Comparison of ENCODE assay signal across 8 cellular contexts in the genomic region with DNA sequence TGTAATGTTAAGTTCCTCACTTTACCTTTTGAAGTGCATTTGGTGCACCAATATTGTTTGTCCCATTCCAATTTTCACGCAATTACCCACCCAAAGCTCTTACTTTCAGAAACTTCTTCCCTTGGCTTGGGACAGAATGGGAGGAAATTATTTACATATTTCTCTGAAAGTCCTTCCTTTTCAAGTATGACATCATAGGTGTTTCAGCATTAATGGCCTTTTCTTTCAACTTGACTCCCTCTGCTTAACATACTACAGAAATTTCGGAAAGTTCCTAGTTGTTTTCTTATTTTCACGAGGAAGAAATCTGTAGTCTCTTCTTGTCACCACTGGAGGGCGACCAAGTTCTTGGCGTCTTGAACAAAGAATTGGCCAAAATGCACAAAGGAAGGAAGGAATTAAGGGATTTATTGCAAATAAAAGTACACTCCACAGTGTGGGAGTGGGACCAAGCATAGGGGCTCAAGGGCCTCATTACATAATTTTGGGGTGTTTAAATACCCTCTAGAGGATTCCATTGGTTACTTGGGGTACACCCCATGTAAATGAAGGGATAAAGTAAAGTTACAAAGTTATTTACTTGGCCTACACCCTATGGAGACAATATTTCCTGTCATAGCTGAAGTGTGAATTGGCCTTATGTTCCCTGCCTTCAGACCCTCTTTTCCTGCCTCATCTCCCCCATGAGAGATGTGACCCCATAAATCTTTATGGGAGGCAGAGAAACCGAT.
A peak's percentile ranks its signal among the peaks of the same experiment; 100 is the strongest.
DNase-seq lines count a peak whose midpoint lies in the region; ATAC-seq and TF ChIP-seq lines count a peak whose summit lies in the region.

No MANE protein-coding gene starts in this region.

- peaks cover under 1% of the 10 kb centered on the region for H3K9me3 Mint-ChIP-seq in activated T-helper 2 cell treated with anti-CD3 and anti-CD28 coated beads, Interferon-gamma antibody, Interleukin-2, Interleukin-4, amounts not matched to agents 10 μg/mL and 5 μg/mL and 100 μg/mL, durations not matched to agents 14 hours and 24 hours and 36 hours

- no peaks in the 10 kb centered on the region for H3K4me1 Mint-ChIP-seq in activated T-helper 2 cell treated with anti-CD3 and anti-CD28 coated beads, Interferon-gamma antibody, Interleukin-2, Interleukin-4, amounts not matched to agents 10 μg/mL and 5 μg/mL and 100 μg/mL, durations not matched to agents 14 hours and 24 hours and 36 hours (ENCODE audit: low read depth)

- no peak overlapping the region for H3K4me3 Mint-ChIP-seq in activated T-helper 2 cell treated with anti-CD3 and anti-CD28 coated beads, Interferon-gamma antibody, Interleukin-2, Interleukin-4, amounts not matched to agents 10 μg/mL and 5 μg/mL and 100 μg/mL, durations not matched to agents 14 hours and 24 hours and 36 hours (ENCODE audit: low read depth)

- H4K20me1 ChIP-seq in PC-9 (ENCODE audit: insufficient read depth), result no peaks in the 10 kb centered on the region

- peak; percentile 21 for DNase-seq in Caki2 (ENCODE audit: low read depth)
- peak in 1 of 2 experiments; percentile 11 for DNase-seq in PC-9
- DNase-seq in fibroblast of the conjunctiva (ENCODE audit: low read depth), result peak; percentile 17
- DNase-seq in tibial nerve (ENCODE audit: low spot score in 2 of 2), result no peak
- no peak for DNase-seq in activated T-helper 2 cell treated with anti-CD3 and anti-CD28 coated beads, Interferon-gamma antibody, Interleukin-2, Interleukin-4, amounts not matched to agents 10 μg/mL and 5 μg/mL and 100 μg/mL, durations not matched to agents 14 hours and 24 hours and 36 hours (ENCODE audit: low spot score)

- H3K27ac ChIP-seq in PC-9, result no peak overlapping the region
- H3K27ac ChIP-seq in tibial nerve, result no peak overlapping the region

- no peaks in the 10 kb centered on the region for H3F3A ChIP-seq in PC-9 (ENCODE audit: insufficient read depth, low read depth)

- 32 to 38% methylated on average over 6 of the region's 6 CpGs for WGBS in tibial nerve, 2 donors

- H3K4me1 ChIP-seq in PC-9 (replicated peaks; ENCODE audit: insufficient read depth) (no peaks in the 10 kb centered on the region), tibial nerve (no peaks in the 10 kb centered on the region)

- no peak overlapping the region for H3K4me2 ChIP-seq in PC-9

- no peaks in the 10 kb centered on the region for H3K36me3 Mint-ChIP-seq in activated T-helper 2 cell treated with anti-CD3 and anti-CD28 coated beads, Interferon-gamma antibody, Interleukin-2, Interleukin-4, amounts not matched to agents 10 μg/mL and 5 μg/mL and 100 μg/mL, durations not matched to agents 14 hours and 24 hours and 36 hours (ENCODE audit: low read depth)

- intact Hi-C loops in PC-9 (cut with micrococcal nuclease; ENCODE audit: unreplicated experiment), result no loop called here
- intact Hi-C loops in activated T-helper 2 cell treated with anti-CD3 and anti-CD28 coated beads, Interferon-gamma antibody, Interleukin-2, Interleukin-4, amounts not matched to agents 10 μg/mL and 5 μg/mL and 100 μg/mL, durations not matched to agents 14 hours and 24 hours and 36 hours (cut with micrococcal nuclease), result no loop called here

- TF ChIP-seq CTCF in PC-9 (conservative IDR thresholded peaks at IDR 0.05) (peak; percentile 81), tibial nerve (IDR thresholded peaks at IDR 0.05) (peak in 3 of 5 experiments; percentile 19 to 38 (median 24))

- POLR2A ChIA-PET in PC-9 (lab: Charles Lee; ENCODE audit: unreplicated experiment), result interaction anchor here (0.7 kb wide), 1 partner anchor 218 kb away, joined by 4 read pairs; no protein-coding TSS in a partner anchor

- ATAC-seq in HG02642 (IDR thresholded peaks at IDR 0.05; ENCODE audit: poor library complexity, unreplicated experiment) (peak; percentile 50), HG03175 (IDR thresholded peaks at IDR 0.05; ENCODE audit: unreplicated experiment) (no peak), HG03571 (IDR thresholded peaks at IDR 0.05; ENCODE audit: unreplicated experiment) (no peak)

- CTCF ChIA-PET in PC-9 (lab: Charles Lee), result no interaction called here

- BruUV-seq in PC-9 (replicated peaks; lab: Mats Ljungman, UMichigan), result no TSS peak

- H3K36me3 ChIP-seq in PC-9 (ENCODE audit: low read depth) (no peaks in the 10 kb centered on the region), tibial nerve (no peaks in the 10 kb centered on the region)

- no peak overlapping the region for H2AFZ ChIP-seq in PC-9

- TF ChIP-seq POLR2A in tibial nerve (IDR thresholded peaks at IDR 0.05), result no peak

- H3K79me2 ChIP-seq in PC-9 (ENCODE audit: low read depth), result no peaks in the 10 kb centered on the region

- in situ Hi-C loops in Caki2 (cut with HindIII; ENCODE audit: low pct_unique_long_range_greater_than_20kb, low sequenced_read_pairs), result no loop called here

- no peak overlapping the region for H3K4me3 ChIP-seq in PC-9
- H3K4me3 ChIP-seq in tibial nerve, result no peak overlapping the region

- H3K27me3 Mint-ChIP-seq in activated T-helper 2 cell treated with anti-CD3 and anti-CD28 coated beads, Interferon-gamma antibody, Interleukin-2, Interleukin-4, amounts not matched to agents 10 μg/mL and 5 μg/mL and 100 μg/mL, durations not matched to agents 14 hours and 24 hours and 36 hours (ENCODE audit: low read depth), result no peaks in the 10 kb centered on the region

- H3K27ac Mint-ChIP-seq in activated T-helper 2 cell treated with anti-CD3 and anti-CD28 coated beads, Interferon-gamma antibody, Interleukin-2, Interleukin-4, amounts not matched to agents 10 μg/mL and 5 μg/mL and 100 μg/mL, durations not matched to agents 14 hours and 24 hours and 36 hours, result no peak overlapping the region

- H3K9me3 ChIP-seq in PC-9 (ENCODE audit: insufficient read depth, low read depth) (no peaks in the 10 kb centered on the region; the same call in 1 of the 2 replicates), tibial nerve (no peaks in the 10 kb centered on the region)

- TF ChIP-seq EP300 in tibial nerve (IDR thresholded peaks at IDR 0.05), result no peak

- H3K9me2 ChIP-seq in PC-9 (ENCODE audit: insufficient read depth), result no peaks in the 10 kb centered on the region

- H3K27me3 ChIP-seq in PC-9 (ENCODE audit: insufficient read depth, low read depth) (no peaks in the 10 kb centered on the region), tibial nerve (no peaks in the 10 kb centered on the region)

Comparison
In these comparisons a context has a peak if more than half of its experiments do, and no peak if none do; other contexts are left out.
1. DNase-seq: peak in Caki2 (single experiment) and fibroblast of the conjunctiva (single experiment); none in tibial nerve (0 of 2) and activated T-helper 2 cell treated with anti-CD3 and anti-CD28 coated beads, Interferon-gamma antibody, Interleukin-2, Interleukin-4, amounts not matched to agents 10 μg/mL and 5 μg/mL and 100 μg/mL, durations not matched to agents 14 hours and 24 hours and 36 hours (single experiment).